In the genomic region with DNA sequence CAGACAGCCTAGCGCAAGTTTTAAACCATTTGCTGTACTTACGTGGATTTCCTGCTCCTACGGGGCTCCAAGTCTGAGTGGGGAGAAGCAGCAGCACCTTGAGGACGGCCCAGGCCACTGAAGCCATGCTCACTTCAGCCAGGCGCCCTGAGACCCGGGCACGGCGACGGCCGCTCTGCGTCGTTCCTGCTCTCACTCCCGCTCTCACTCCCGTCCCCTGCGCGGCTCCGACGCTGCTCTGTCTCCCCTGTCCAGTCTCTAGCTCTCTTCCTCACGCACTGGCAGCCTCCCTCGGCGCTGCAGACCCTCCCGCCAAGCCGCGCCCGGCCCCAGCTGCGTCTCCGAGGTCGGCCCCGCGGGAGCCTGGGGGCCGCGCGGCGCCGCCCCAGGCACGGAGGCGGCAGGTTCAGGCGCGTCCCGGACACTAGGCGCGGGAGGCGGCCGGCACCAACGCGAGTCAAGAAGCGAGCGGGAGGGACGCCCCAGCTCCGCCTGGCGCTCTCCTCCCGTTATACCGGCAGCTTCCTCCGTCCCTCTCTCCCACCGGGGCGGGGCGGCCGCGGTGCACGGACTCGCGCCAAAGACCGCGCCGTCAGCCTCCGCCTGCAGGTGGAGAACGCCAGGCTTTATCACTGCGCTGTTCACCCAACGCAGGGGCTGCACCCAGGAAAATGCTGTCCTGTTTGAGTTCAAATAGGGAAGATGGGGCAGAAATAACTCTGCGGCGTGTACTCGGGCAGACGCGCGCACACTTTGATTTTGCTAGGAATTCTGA, we compare ENCODE assay signal across 9 cellular contexts. TPM values are rescaled to one million over a fixed set of nuclear protein-coding genes. Genes with fewer than 3 reads are reported as not detected.
DNase-seq lines count a peak whose midpoint lies in the region; ATAC-seq and TF ChIP-seq lines count a peak whose summit lies in the region.
"Not testable (repeated sequence)": the region's sequence is repeated elsewhere in the genome, so short reads cannot be mapped to it uniquely, and the experiment has no call there.
"Had no signal": no experiment of that assay in that cellular context is flagged by ENCODE, and none has a peak within 500 bp of the region (broad histone marks: within the 10 kb centered on the region; RNA-seq: fewer than 3 reads in every experiment).

A gene (minus strand): TSS at position 459 of the 775 bp plus-strand sequence. CDS start 332 bp downstream, at position 127.

- not testable (repeated sequence) for H4K20me1 ChIP-seq in GM23338 (replicated peaks; ENCODE audit: insufficient read depth)

- not testable (repeated sequence) for H3K27me3 Mint-ChIP-seq in GM23338 (ENCODE audit: insufficient read depth, low read depth, poor library complexity)
- peaks cover 16% of the 10 kb centered on the region for H3K27me3 Mint-ChIP-seq in nephron (ENCODE audit: low read depth)

- not testable (repeated sequence) for H3K4me1 ChIP-seq in GM23338 (ENCODE audit: insufficient read depth); right cardiac atrium (ENCODE audit: control insufficient read depth, insufficient read depth, low read length); upper lobe of left lung

- not testable (repeated sequence) for TF ChIP-seq POLR2A in upper lobe of left lung (IDR thresholded peaks at IDR 0.05)

- not testable (repeated sequence) for H3K27ac Mint-ChIP-seq in GM23338, nephron

- H3K9me2 ChIP-seq in GM23338 (ENCODE audit: insufficient read depth), result not testable (repeated sequence)

- H3F3A ChIP-seq in GM23338 (replicated peaks; ENCODE audit: low read depth), result not testable (repeated sequence)

- not testable (repeated sequence) for H3K27me3 ChIP-seq in GM23338 (ENCODE audit: insufficient read depth); brain microvascular endothelial cell (replicated peaks); right cardiac atrium (ENCODE audit: control insufficient read depth, insufficient read depth); upper lobe of left lung

- not testable (repeated sequence) for H3K9me3 ChIP-seq in right cardiac atrium (ENCODE audit: control insufficient read depth, low read length); upper lobe of left lung

- H3K27ac ChIP-seq in GM23338 (ENCODE audit: low read depth); brain microvascular endothelial cell; right cardiac atrium (ENCODE audit: low read length): not testable (repeated sequence)
- H3K27ac ChIP-seq in upper lobe of left lung, result peak within 1 kb of the TSS in 1 of 4 donors; percentile 49

- peak; percentile 61 for ATAC-seq in GM23338
- ATAC-seq in right cardiac atrium, result peak in 1 of 2 donors; percentile 18
- not testable (repeated sequence) for ATAC-seq in sciatic nerve; upper lobe of left lung (ENCODE audit: low FRiP score in 2 of 2)

- not testable (repeated sequence) for H3K36me3 ChIP-seq in GM23338 (ENCODE audit: insufficient read depth); brain microvascular endothelial cell (replicated peaks); upper lobe of left lung

- TF ChIP-seq CTCF in GM23338 (conservative IDR thresholded peaks at IDR 0.05; ENCODE audit: low read depth in 2 of 2); brain microvascular endothelial cell (IDR thresholded peaks at IDR 0.05; ENCODE audit: low read depth, low read length, missing control alignments); epithelial cell of proximal tubule (conservative IDR thresholded peaks at IDR 0.05; ENCODE audit: low read depth, low read length); nephron (IDR thresholded peaks at IDR 0.05; ENCODE audit: unreplicated experiment in 3 of 3); upper lobe of left lung (IDR thresholded peaks at IDR 0.05): not testable (repeated sequence)

- not testable (repeated sequence) for TF ChIP-seq EP300 in upper lobe of left lung (IDR thresholded peaks at IDR 0.05)

- not testable (repeated sequence) for H2AFZ ChIP-seq in GM23338

- 0 out of 2 replicates have a peak within 1 kb of the TSS, but pooled peaks have one; percentile 44 for H3K4me3 ChIP-seq in GM23338
- not testable (repeated sequence) for H3K4me3 ChIP-seq in brain microvascular endothelial cell (ENCODE audit: low read depth, low read length); right cardiac atrium (ENCODE audit: low read length)
- H3K4me3 ChIP-seq in epithelial cell of proximal tubule (ENCODE audit: low read depth, low read length), result peak within 1 kb of the TSS; percentile 48
- peak within 1 kb of the TSS in 3 of 4 donors; percentile 29 to 48 (median 37) for H3K4me3 ChIP-seq in upper lobe of left lung

- intact Hi-C loops in right cardiac atrium (cut with DNase I); sciatic nerve (cut with DNase I): not testable (repeated sequence)

- peak within 1 kb of the TSS; percentile 47; the same call in 2 of the 3 replicates for H3K4me3 Mint-ChIP-seq in GM23338
- peak within 1 kb of the TSS; percentile 58 to 83 (median 65) for H3K4me3 Mint-ChIP-seq in nephron

- in situ Hi-C loops in brain microvascular endothelial cell (cut with HindIII; ENCODE audit: low pct_ligation_motif_present, low sequenced_read_pairs), result not testable (repeated sequence)

- H3K79me2 ChIP-seq in GM23338 (replicated peaks; ENCODE audit: insufficient read depth), result not testable (repeated sequence)

- H3K4me1 Mint-ChIP-seq in GM23338, result peaks cover 12% of the 10 kb centered on the region; the same call in 2 of the 3 replicates
- H3K4me1 Mint-ChIP-seq in nephron, result peaks cover 11% of the 10 kb centered on the region

- H3K36me3 Mint-ChIP-seq in GM23338 (ENCODE audit: low read depth); nephron (ENCODE audit: low read depth): not testable (repeated sequence)

- not testable (repeated sequence) for DNase-seq in GM23338 (ENCODE audit: low spot score); epithelial cell of proximal tubule (ENCODE audit: low read depth); sciatic nerve (ENCODE audit: low spot score)
- DNase-seq in NCI-H748 (lab: John Stamatoyannopoulos, UW; ENCODE audit: unreplicated experiment) (peak; percentile 27), brain microvascular endothelial cell (peak; percentile 0), right cardiac atrium (peak; percentile 9 to 53 (median 30)), upper lobe of left lung (peak in 1 of 2 donors; percentile 55)

- H3K9me3 Mint-ChIP-seq in GM23338, nephron: not testable (repeated sequence)

- 2% methylated on average over 22 of the region's 75 CpGs for WGBS in right cardiac atrium
- WGBS in upper lobe of left lung, 2 donors, result 7% methylated on average over 9 of the region's 75 CpGs; no CpG with 5 or more reads in 1 of the 2 donors

- H3K4me2 ChIP-seq in GM23338, result not testable (repeated sequence)

RNA-seq across cellular contexts. Expression of the gene that starts here (rescaled TPM):
- total RNA-seq in GM23338 (2014; rRNA removed; shearing (Covaris generic)), result 1.9 and 2.4 TPM in 2 replicates
- polyA plus RNA-seq in GM23338 (2016; fragmentation: Nextera tagmentation; extraction: Ambion mirVana) (1.1 and 2.0 TPM in 2 replicates), right cardiac atrium (7.5 TPM)
- total RNA-seq in epithelial cell of proximal tubule (10.3 and 10.8 TPM in 2 replicates), right cardiac atrium (10 to 100 TPM; 14.8 to 31.7 (median 17.9) TPM), sciatic nerve (20.4 TPM), upper lobe of left lung (10 to 100 TPM in 4 of 6 donors, 1 to 10 TPM in 2; 6.9 to 26.9 (median 18.9) TPM)
- total RNA-seq: activated T-helper 17 cell treated with anti-CD3 and anti-CD28 coated beads, Interleukin-2, amount 50 U/mL, for 72 hours had no signal
